In genomic region chr9:79592736-79593493, GRCh38 we compare ENCODE assay signal across 9 cellular contexts. TPM values are rescaled to one million over a fixed set of nuclear protein-coding genes. Genes with fewer than 3 reads are reported as not detected.
DNase-seq lines count a peak whose midpoint lies in the region; ATAC-seq and TF ChIP-seq lines count a peak whose summit lies in the region.
"Had no signal": no experiment of that assay in that cellular context is flagged by ENCODE, and none has a peak within 500 bp of the region (broad histone marks: within the 10 kb centered on the region; RNA-seq: fewer than 3 reads in every experiment).

No MANE protein-coding gene starts in this region.

- no peaks in the 10 kb centered on the region for H3K9me2 ChIP-seq in OCI-LY7 (ENCODE audit: insufficient read depth, low read length)

- no peak overlapping the region for H2AFZ ChIP-seq in OCI-LY7 (ENCODE audit: low read length)

- H3K36me3 Mint-ChIP-seq in activated CD4-positive, alpha-beta memory T cell treated with anti-CD3 and anti-CD28 coated beads, Interleukin-2, amount 10 ng/mL, durations not matched to agents 7 days and 5 days (ENCODE audit: low read depth) = peaks cover 41% of the 10 kb centered on the region
- H3K36me3 Mint-ChIP-seq in natural killer cell = no peaks in the 10 kb centered on the region

- TF ChIP-seq CTCF in natural killer cell (IDR thresholded peaks at IDR 0.05) = no peak
- no peak for TF ChIP-seq CTCF in OCI-LY7 (conservative IDR thresholded peaks at IDR 0.05; ENCODE audit: low read length)

- no peak for DNase-seq in activated CD4-positive, alpha-beta memory T cell treated with anti-CD3 and anti-CD28 coated beads, Interleukin-2, amount 10 ng/mL, durations not matched to agents 7 days and 5 days
- DNase-seq in natural killer cell = no peak
- DNase-seq in NCI-H2227 (lab: John Stamatoyannopoulos, UW; ENCODE audit: unreplicated experiment) = no peak
- no peak for DNase-seq in OCI-LY7 (ENCODE audit: low spot score)
- DNase-seq: foreskin melanocyte, mesenchymal stem cell had no signal

- H3K27ac ChIP-seq in OCI-LY7 (ENCODE audit: low read depth, low read length, poor library complexity, severe bottlenecking) = no peak overlapping the region

- CTCF ChIA-PET in activated CD4-positive, alpha-beta memory T cell treated with anti-CD3 and anti-CD28 coated beads, Interleukin-2, amount 10 ng/mL, durations not matched to agents 7 days and 5 days (lab: Charles Lee) = no interaction called here
- CTCF ChIA-PET in OCI-LY7 (lab: Charles Lee; ENCODE audit: unreplicated experiment) = no interaction called here

- no peak overlapping the region for H3K4me3 Mint-ChIP-seq in activated CD4-positive, alpha-beta memory T cell treated with anti-CD3 and anti-CD28 coated beads, Interleukin-2, amount 10 ng/mL, durations not matched to agents 7 days and 5 days
- H3K4me3 Mint-ChIP-seq in natural killer cell = peak overlapping the region; percentile 51

- H3K36me3 ChIP-seq in OCI-LY7 (ENCODE audit: insufficient read depth, low read length) = peaks cover 8% of the 10 kb centered on the region

- no peak overlapping the region for H3K4me2 ChIP-seq in OCI-LY7 (ENCODE audit: low read length)

- no peaks in the 10 kb centered on the region for H3K79me2 ChIP-seq in OCI-LY7 (ENCODE audit: insufficient read depth, low read depth, low read length)

- ATAC-seq in GM18511 (IDR thresholded peaks at IDR 0.05; ENCODE audit: unreplicated experiment) (peak; percentile 48), HG02938 (IDR thresholded peaks at IDR 0.05; ENCODE audit: unreplicated experiment) (peak; percentile 29), natural killer cell (peak; percentile 46 to 78 (median 60)), GM19467 (IDR thresholded peaks at IDR 0.05; ENCODE audit: unreplicated experiment) (no peak)

- H3K4me1 ChIP-seq in OCI-LY7 (ENCODE audit: insufficient read depth, low read length, poor library complexity, severe bottlenecking) = no peaks in the 10 kb centered on the region

- H3K9me3 Mint-ChIP-seq in activated CD4-positive, alpha-beta memory T cell treated with anti-CD3 and anti-CD28 coated beads, Interleukin-2, amount 10 ng/mL, durations not matched to agents 7 days and 5 days = peaks cover 2% of the 10 kb centered on the region
- H3K9me3 Mint-ChIP-seq in natural killer cell = no peaks in the 10 kb centered on the region

- POLR2A ChIA-PET in activated CD4-positive, alpha-beta memory T cell treated with anti-CD3 and anti-CD28 coated beads, Interleukin-2, amount 10 ng/mL, durations not matched to agents 7 days and 5 days (lab: Charles Lee) = interaction anchor here (0.8 to 1.4 kb wide), 3 partner anchors 9 to 21 kb away, joined by 3 to 9 read pairs (median 3); partner anchors contain the start of gene TLE4
- POLR2A ChIA-PET in OCI-LY7 (lab: Charles Lee) = interaction anchor here (0.7 to 1.1 kb wide), 5 partner anchors 22 to 184 kb away, joined by 3 to 6 read pairs (median 4); partner anchors contain the start of gene TLE4

- H4K20me1 ChIP-seq in OCI-LY7 (ENCODE audit: insufficient read depth, low read length) = no peaks in the 10 kb centered on the region; the same call in 1 of the 2 replicates

- no TSS peak for BruUV-seq in OCI-LY7 (replicated peaks; lab: Mats Ljungman, UMichigan)

- H3K4me3 ChIP-seq in OCI-LY7 (ENCODE audit: low read depth, low read length, poor library complexity, severe bottlenecking) = no peak overlapping the region

- peaks cover 10% of the 10 kb centered on the region for H3K27me3 Mint-ChIP-seq in activated CD4-positive, alpha-beta memory T cell treated with anti-CD3 and anti-CD28 coated beads, Interleukin-2, amount 10 ng/mL, durations not matched to agents 7 days and 5 days
- H3K27me3 Mint-ChIP-seq in natural killer cell (ENCODE audit: low read depth in 2 of 2) = no peaks in the 10 kb centered on the region

- H3K4me1 Mint-ChIP-seq in activated CD4-positive, alpha-beta memory T cell treated with anti-CD3 and anti-CD28 coated beads, Interleukin-2, amount 10 ng/mL, durations not matched to agents 7 days and 5 days = peaks cover 50% of the 10 kb centered on the region
- H3K4me1 Mint-ChIP-seq in natural killer cell = peaks cover 85% of the 10 kb centered on the region in 2 donors

- no peaks in the 10 kb centered on the region for H3K9me3 ChIP-seq in OCI-LY7 (ENCODE audit: low read length)

- H3K27ac Mint-ChIP-seq in activated CD4-positive, alpha-beta memory T cell treated with anti-CD3 and anti-CD28 coated beads, Interleukin-2, amount 10 ng/mL, durations not matched to agents 7 days and 5 days = peak overlapping the region; percentile 15
- H3K27ac Mint-ChIP-seq in natural killer cell = peak overlapping the region; percentile 47 to 52

- intact Hi-C loops in natural killer cell (cut with micrococcal nuclease) (no loop called here), OCI-LY7 (cut with micrococcal nuclease; ENCODE audit: unreplicated experiment) (no loop called here)

RNA-seq across cellular contexts. Expression of gene TLE4, which starts 21.1 kb away (rescaled TPM):
- 10 to 100 TPM; 33.3 to 38.3 TPM for total RNA-seq in activated CD4-positive, alpha-beta memory T cell treated with anti-CD3 and anti-CD28 coated beads, Interleukin-2, amount 10 ng/mL, durations not matched to agents 7 days and 5 days
- total RNA-seq in natural killer cell (100 to 1,000 TPM; 214 to 240 (median 220) TPM), OCI-LY7 (2022) (41.7 and 47.4 TPM in 2 replicates)
- total RNA-seq in OCI-LY7 (2014; rRNA removed; shearing (Covaris generic)) = 32.8 and 36.7 TPM in 2 replicates

Comparison
In these comparisons a context has a peak if more than half of its experiments do, and no peak if none do; other contexts are left out.
1. RNA of gene TLE4, which starts 21.1 kb away (total RNA-seq): 214 to 240 TPM in natural killer cell; 32.8 to 47.4 TPM in OCI-LY7 and 33.3 to 38.3 TPM in activated CD4-positive, alpha-beta memory T cell treated with anti-CD3 and anti-CD28 coated beads, Interleukin-2, amount 10 ng/mL, durations not matched to agents 7 days and 5 days; every median in the first group is over 4 times any median in the second.